In the genomic region with DNA sequence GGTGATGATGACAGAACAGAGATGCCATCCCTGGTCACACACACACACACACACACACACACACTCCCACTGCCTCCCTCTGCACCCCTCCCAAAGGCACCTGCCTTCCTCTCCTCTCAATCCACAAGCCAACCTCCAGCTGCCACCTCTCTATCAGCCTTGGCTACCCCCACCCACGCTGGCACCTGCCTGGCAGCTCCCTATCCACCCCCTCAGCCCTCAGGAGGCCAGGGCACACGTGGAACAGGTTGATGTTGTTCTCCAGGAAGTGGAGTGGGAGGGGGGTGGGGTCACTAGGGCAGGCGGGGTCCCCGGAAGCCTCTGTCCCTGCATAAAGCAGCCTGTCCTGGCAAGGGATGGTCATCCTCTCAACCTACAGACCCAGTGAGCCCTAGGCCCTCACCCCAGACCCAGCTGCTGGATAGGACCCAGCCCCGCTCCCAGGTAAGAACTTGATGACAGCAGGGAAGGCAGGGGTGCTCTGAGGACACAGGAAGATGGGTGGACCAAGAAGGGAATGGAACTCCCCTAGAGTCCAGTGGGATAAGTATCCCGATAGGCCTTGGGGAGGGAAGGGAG, we compare ENCODE assay signal across 14 cellular contexts. TPM values are rescaled to one million over a fixed set of nuclear protein-coding genes. Genes with fewer than 3 reads are reported as not detected.
DNase-seq lines count a peak whose midpoint lies in the region; TF ChIP-seq lines count a peak whose summit lies in the region.
"Had no signal": no experiment of that assay in that cellular context is flagged by ENCODE, and none has a peak within 500 bp of the region (broad histone marks: within the 10 kb centered on the region; RNA-seq: fewer than 3 reads in every experiment).

A gene with protein sequence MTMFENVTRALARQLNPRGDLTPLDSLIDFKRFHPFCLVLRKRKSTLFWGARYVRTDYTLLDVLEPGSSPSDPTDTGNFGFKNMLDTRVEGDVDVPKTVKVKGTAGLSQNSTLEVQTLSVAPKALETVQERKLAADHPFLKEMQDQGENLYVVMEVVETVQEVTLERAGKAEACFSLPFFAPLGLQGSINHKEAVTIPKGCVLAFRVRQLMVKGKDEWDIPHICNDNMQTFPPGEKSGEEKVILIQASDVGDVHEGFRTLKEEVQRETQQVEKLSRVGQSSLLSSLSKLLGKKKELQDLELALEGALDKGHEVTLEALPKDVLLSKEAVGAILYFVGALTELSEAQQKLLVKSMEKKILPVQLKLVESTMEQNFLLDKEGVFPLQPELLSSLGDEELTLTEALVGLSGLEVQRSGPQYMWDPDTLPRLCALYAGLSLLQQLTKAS (plus strand): TSS at position 363 of the 579 bp plus-strand sequence. CDS start 2,684 bp downstream, outside the sequence.

- CTCF ChIA-PET in CD4-positive, alpha-beta memory T cell (lab: Charles Lee; ENCODE audit: partially characterized antibody), result interaction anchor here (0.8 to 14.6 kb wide), 3 partner anchors 9 to 90 kb away, joined by 3 to 197 read pairs (median 3); a partner anchor contains a TSS

- H3K4me3 ChIP-seq in CD4-positive, alpha-beta memory T cell (ENCODE audit: low read length in 2 of 2), result no peak within 1 kb of the TSS
- H3K4me3 ChIP-seq in mesenchymal stem cell (ENCODE audit: insufficient read depth in 1 of 2, low read depth in 1 of 2, low read length in 2 of 2) (no peak within 1 kb of the TSS), tibial artery (no peak within 1 kb of the TSS)
- H3K4me3 ChIP-seq: upper lobe of left lung had no signal

- no peak within 1 kb of the TSS for H2BK120ac ChIP-seq in mesenchymal stem cell (ENCODE audit: low read depth, low read length)

- peak within 1 kb of the TSS; percentile 31 for H4K91ac ChIP-seq in mesenchymal stem cell (ENCODE audit: low read length)

- TF ChIP-seq CTCF in tibial artery (IDR thresholded peaks at IDR 0.05), result no peak

- H3K27ac Mint-ChIP-seq in T-helper 2 cell treated with Interferon-gamma antibody and Interleukin-4, amounts not matched to agents 5 μg/mL and 100 μg/mL, for 36 hours, result peak within 1 kb of the TSS; percentile 75
- H3K27ac Mint-ChIP-seq in CD4-positive, alpha-beta memory T cell, result peak within 1 kb of the TSS in 6 of 7 donors; percentile 62 to 95 (median 81)
- peak within 1 kb of the TSS; percentile 74 for H3K27ac Mint-ChIP-seq in activated CD4-positive, alpha-beta T cell treated with anti-CD3 and anti-CD28 coated beads, Interleukin-2, amount 10 ng/mL, durations not matched to agents 24 days and 14 days

- H3K14ac ChIP-seq in mesenchymal stem cell (ENCODE audit: low read length in 2 of 2), result no peak within 1 kb of the TSS

- no peak within 1 kb of the TSS for H2BK5ac ChIP-seq in mesenchymal stem cell (ENCODE audit: low read depth, low read length, poor library complexity, severe bottlenecking)

- intact Hi-C loops in CD4-positive, alpha-beta memory T cell (cut with micrococcal nuclease), result no loop called here
- intact Hi-C loops in activated CD4-positive, alpha-beta T cell treated with anti-CD3 and anti-CD28 coated beads, Interleukin-2, amount 10 ng/mL, durations not matched to agents 24 days and 14 days (cut with micrococcal nuclease), result no loop called here
- intact Hi-C loops in tibial artery (cut with DNase I; ENCODE audit: low total_unique reads), result no loop called here

- WGBS in mesenchymal stem cell, result 94% methylated on average over 2 of the region's 6 CpGs

- DNase-seq in T-helper 2 cell treated with Interferon-gamma antibody and Interleukin-4, amounts not matched to agents 5 μg/mL and 100 μg/mL, for 36 hours (ENCODE audit: low spot score), result no peak
- no peak for DNase-seq in T-helper 2 cell
- DNase-seq in CD4-positive, alpha-beta memory T cell, result no peak
- DNase-seq in activated CD4-positive, alpha-beta T cell treated with anti-CD3 and anti-CD28 coated beads, Interleukin-2, amount 10 ng/mL, durations not matched to agents 24 days and 14 days, result no peak
- no peak for DNase-seq in mesenchymal stem cell
- no peak for DNase-seq in GF-D8 (lab: John Stamatoyannopoulos, UW)
- no peak for DNase-seq in A172 (ENCODE audit: low spot score)
- DNase-seq in tibial artery, result no peak
- DNase-seq: foreskin fibroblast; natural killer cell; NK-92 treated with Interleukin-12 subunit alpha and Interleukin-12 subunit beta, amount 100 ng/mL, for 24 hours; T-helper 9 cell; upper lobe of left lung had no signal

- no peak within 1 kb of the TSS for H3K27ac ChIP-seq in CD4-positive, alpha-beta memory T cell (ENCODE audit: low read depth, low read length)
- H3K27ac ChIP-seq in mesenchymal stem cell (ENCODE audit: low read length, poor library complexity, severe bottlenecking) (no peak within 1 kb of the TSS), tibial artery (no peak within 1 kb of the TSS)
- H3K27ac ChIP-seq: upper lobe of left lung had no signal

- H3K9me3 Mint-ChIP-seq in T-helper 2 cell treated with Interferon-gamma antibody and Interleukin-4, amounts not matched to agents 5 μg/mL and 100 μg/mL, for 36 hours, result no peaks in the 10 kb centered on the region
- peaks cover 0 to 2% (median 0%) of the 10 kb centered on the region in 8 donors for H3K9me3 Mint-ChIP-seq in CD4-positive, alpha-beta memory T cell
- H3K9me3 Mint-ChIP-seq in activated CD4-positive, alpha-beta T cell treated with anti-CD3 and anti-CD28 coated beads, Interleukin-2, amount 10 ng/mL, durations not matched to agents 24 days and 14 days, result no peaks in the 10 kb centered on the region
- H3K9me3 Mint-ChIP-seq: natural killer cell had no signal

- H3K4me3 Mint-ChIP-seq in T-helper 2 cell treated with Interferon-gamma antibody and Interleukin-4, amounts not matched to agents 5 μg/mL and 100 μg/mL, for 36 hours, result peak within 1 kb of the TSS; percentile 28
- peak within 1 kb of the TSS in 6 of 8 donors; percentile 16 to 83 (median 49) for H3K4me3 Mint-ChIP-seq in CD4-positive, alpha-beta memory T cell
- peak within 1 kb of the TSS; percentile 56 for H3K4me3 Mint-ChIP-seq in activated CD4-positive, alpha-beta T cell treated with anti-CD3 and anti-CD28 coated beads, Interleukin-2, amount 10 ng/mL, durations not matched to agents 24 days and 14 days
- H3K4me3 Mint-ChIP-seq: natural killer cell had no signal

- no peak within 1 kb of the TSS for H2BK12ac ChIP-seq in mesenchymal stem cell (ENCODE audit: low read length in 2 of 2)

- H2AK5ac ChIP-seq in mesenchymal stem cell (ENCODE audit: low read length, severe bottlenecking), result no peak within 1 kb of the TSS

- H3K36me3 Mint-ChIP-seq in T-helper 2 cell treated with Interferon-gamma antibody and Interleukin-4, amounts not matched to agents 5 μg/mL and 100 μg/mL, for 36 hours (ENCODE audit: low read depth), result no peaks in the 10 kb centered on the region
- H3K36me3 Mint-ChIP-seq in CD4-positive, alpha-beta memory T cell, result no peaks in the 10 kb centered on the region
- no peaks in the 10 kb centered on the region for H3K36me3 Mint-ChIP-seq in activated CD4-positive, alpha-beta T cell treated with anti-CD3 and anti-CD28 coated beads, Interleukin-2, amount 10 ng/mL, durations not matched to agents 24 days and 14 days (ENCODE audit: low read depth)
- H3K36me3 Mint-ChIP-seq: natural killer cell had no signal

- no peaks in the 10 kb centered on the region for H3K9me3 ChIP-seq in CD4-positive, alpha-beta memory T cell (ENCODE audit: control insufficient read depth in 1 of 2, low read length in 2 of 2)
- H3K9me3 ChIP-seq in mesenchymal stem cell (ENCODE audit: control insufficient read depth, low read length), result no peaks in the 10 kb centered on the region
- no peaks in the 10 kb centered on the region for H3K9me3 ChIP-seq in tibial artery
- H3K9me3 ChIP-seq: upper lobe of left lung had no signal

- H3K79me1 ChIP-seq in mesenchymal stem cell (replicated peaks; ENCODE audit: low read length, poor library complexity, severe bottlenecking), result no peaks in the 10 kb centered on the region

- no peak within 1 kb of the TSS for H2BK15ac ChIP-seq in mesenchymal stem cell (ENCODE audit: low read depth, poor library complexity, severe bottlenecking)

- peaks cover 32% of the 10 kb centered on the region for H3K4me1 ChIP-seq in CD4-positive, alpha-beta memory T cell (ENCODE audit: insufficient read depth, low read length)
- peaks cover 2% of the 10 kb centered on the region for H3K4me1 ChIP-seq in mesenchymal stem cell (ENCODE audit: control insufficient read depth, insufficient read depth, low read depth, low read length)
- H3K4me1 ChIP-seq in tibial artery, result peaks cover 0 to 4% (median 1%) of the 10 kb centered on the region in 4 donors

- H3K4ac ChIP-seq in mesenchymal stem cell (ENCODE audit: low read depth in 1 of 2, low read length in 2 of 2), result no peak within 1 kb of the TSS

- POLR2A ChIA-PET in CD4-positive, alpha-beta memory T cell (lab: Charles Lee; ENCODE audit: partially characterized antibody), result interaction anchor here (1.1 to 4.5 kb wide), 2 partner anchors 10 to 17 kb away, joined by 3 to 32 read pairs; a partner anchor contains a TSS

- H3K36me3 ChIP-seq in CD4-positive, alpha-beta memory T cell (ENCODE audit: insufficient read depth, low read length), result no peaks in the 10 kb centered on the region
- no peaks in the 10 kb centered on the region for H3K36me3 ChIP-seq in mesenchymal stem cell (ENCODE audit: control insufficient read depth in 1 of 2, insufficient read depth in 2 of 2, low read depth in 1 of 2, low read length in 2 of 2)
- no peaks in the 10 kb centered on the region for H3K36me3 ChIP-seq in tibial artery
- H3K36me3 ChIP-seq: upper lobe of left lung had no signal

- H3K18ac ChIP-seq in mesenchymal stem cell (ENCODE audit: low read depth in 1 of 2, low read length in 2 of 2), result no peak within 1 kb of the TSS

- peaks cover 23% of the 10 kb centered on the region for H3K4me1 Mint-ChIP-seq in T-helper 2 cell treated with Interferon-gamma antibody and Interleukin-4, amounts not matched to agents 5 μg/mL and 100 μg/mL, for 36 hours (ENCODE audit: low read depth)
- peaks cover 20 to 57% (median 34%) of the 10 kb centered on the region in 4 donors for H3K4me1 Mint-ChIP-seq in CD4-positive, alpha-beta memory T cell
- peaks cover 22% of the 10 kb centered on the region for H3K4me1 Mint-ChIP-seq in activated CD4-positive, alpha-beta T cell treated with anti-CD3 and anti-CD28 coated beads, Interleukin-2, amount 10 ng/mL, durations not matched to agents 24 days and 14 days

- no peak within 1 kb of the TSS for H3K4me2 ChIP-seq in mesenchymal stem cell (ENCODE audit: low read length, poor library complexity, severe bottlenecking)

- H3K27me3 ChIP-seq in CD4-positive, alpha-beta memory T cell (ENCODE audit: insufficient read depth, low read length), result no peaks in the 10 kb centered on the region
- peaks cover 3 to 34% of the 10 kb centered on the region in 2 experiments for H3K27me3 ChIP-seq in mesenchymal stem cell (ENCODE audit: control insufficient read depth in 1 of 2, insufficient read depth in 1 of 2, low read length in 2 of 2)
- peaks cover 0 to 31% of the 10 kb centered on the region in 2 donors for H3K27me3 ChIP-seq in tibial artery
- H3K27me3 ChIP-seq: upper lobe of left lung had no signal

- H2AFZ ChIP-seq in mesenchymal stem cell (ENCODE audit: low read depth, low read length), result no peak within 1 kb of the TSS

- no peak within 1 kb of the TSS for H3K9ac ChIP-seq in mesenchymal stem cell (ENCODE audit: low read length)

- H3K27me3 Mint-ChIP-seq in T-helper 2 cell treated with Interferon-gamma antibody and Interleukin-4, amounts not matched to agents 5 μg/mL and 100 μg/mL, for 36 hours (ENCODE audit: low read depth), result peaks cover 13% of the 10 kb centered on the region
- H3K27me3 Mint-ChIP-seq in CD4-positive, alpha-beta memory T cell, result peaks cover 0 to 5% of the 10 kb centered on the region in 2 donors
- H3K27me3 Mint-ChIP-seq in activated CD4-positive, alpha-beta T cell treated with anti-CD3 and anti-CD28 coated beads, Interleukin-2, amount 10 ng/mL, durations not matched to agents 24 days and 14 days, result no peaks in the 10 kb centered on the region

- no peak within 1 kb of the TSS for H4K8ac ChIP-seq in mesenchymal stem cell (ENCODE audit: low read length)

- no peak within 1 kb of the TSS for H3K23ac ChIP-seq in mesenchymal stem cell (ENCODE audit: low read length in 2 of 2)

RNA-seq across cellular contexts. Expression of the gene that starts here (rescaled TPM):
- total RNA-seq in CD4-positive, alpha-beta memory T cell, result under 1 TPM; 0.23 to 0.25 TPM
- 1 to 10 TPM in 1 of 2 donors, under 1 TPM in 1; 0.42 to 1.1 TPM for polyA plus RNA-seq in CD4-positive, alpha-beta memory T cell
- total RNA-seq in activated CD4-positive, alpha-beta T cell treated with anti-CD3 and anti-CD28 coated beads, Interleukin-2, amount 10 ng/mL, durations not matched to agents 24 days and 14 days, result 0.69 and 0.84 TPM in 2 replicates
- polyA plus RNA-seq in mesenchymal stem cell (2013, experiment 1 of 2), result not detected
- not detected for polyA plus RNA-seq in mesenchymal stem cell (2013, experiment 2 of 2)
- not detected in 2 replicates for total RNA-seq in A172 (2014; rRNA removed; shearing (Covaris generic))
- polyA plus RNA-seq: AG04450 had no signal
